ENCODE assay signal across 9 cellular contexts in the genomic region with DNA sequence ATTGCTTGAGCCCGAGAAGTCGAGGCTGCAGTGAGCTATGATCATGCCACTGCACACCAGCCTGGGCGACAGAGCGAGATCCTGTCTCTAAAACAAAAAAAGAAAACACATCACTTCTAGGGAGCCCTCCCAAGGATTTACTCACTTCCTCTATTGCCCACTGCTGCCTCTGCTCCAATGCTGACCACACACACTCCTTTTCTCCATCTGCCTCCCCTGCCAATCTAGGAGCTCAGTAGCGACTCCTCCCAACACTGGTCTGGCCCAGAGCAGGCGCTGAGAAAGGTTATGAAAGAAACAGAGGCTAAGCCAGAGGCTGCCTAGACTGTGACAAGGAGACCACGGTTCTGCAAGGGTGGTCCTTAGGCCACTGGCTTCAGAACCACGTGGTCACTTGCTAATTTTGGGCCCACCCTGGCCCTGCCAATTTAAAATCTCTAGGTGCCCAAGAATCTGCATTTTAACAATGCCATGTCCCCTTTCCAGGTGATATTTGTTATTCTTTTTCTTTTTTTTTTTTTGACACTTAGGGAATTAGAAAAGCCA. TPM values are rescaled to one million over a fixed set of nuclear protein-coding genes. Genes with fewer than 3 reads are reported as not detected.
DNase-seq lines count a peak whose midpoint lies in the region; ATAC-seq and TF ChIP-seq lines count a peak whose summit lies in the region.
"Had no signal": no experiment of that assay in that cellular context is flagged by ENCODE, and none has a peak within 500 bp of the region (broad histone marks: within the 10 kb centered on the region; RNA-seq: fewer than 3 reads in every experiment).

No MANE protein-coding gene starts in this region.

- no peak for TF ChIP-seq CTCF in choroid plexus epithelial cell (conservative IDR thresholded peaks at IDR 0.05; ENCODE audit: low read depth, low read length)

- DNase-seq in activated T-cell treated with anti-CD3 and anti-CD28 coated beads, Interleukin-2, amount 50 U/mL, for 24 hours, result no peak
- no peak for DNase-seq in activated T-cell treated with anti-CD3 and anti-CD28 coated beads, Interleukin-2, amount 50 U/mL, for 72 hours
- DNase-seq in RPMI7951 (ENCODE audit: low read depth) (peak; percentile 64), choroid plexus epithelial cell (ENCODE audit: low read depth) (peak; percentile 40), iPS-NIHi7 (ENCODE audit: extremely low spot score) (no peak), T1000 (lab: John Stamatoyannopoulos, UW) (no peak), NCI-H345 treated with DMSO at 0.1 percent for 48 hours (lab: John Stamatoyannopoulos, UW; ENCODE audit: unreplicated experiment) (no peak)
- DNase-seq: activated T-cell treated with anti-CD3 and anti-CD28 coated beads, Interleukin-2, amount 50 U/mL, for 1 hour had no signal

- no peak overlapping the region for H3K4me3 Mint-ChIP-seq in activated T-cell treated with anti-CD3 and anti-CD28 coated beads, Interleukin-2, amount 50 U/mL, for 24 hours
- peak overlapping the region in 1 of 2 donors; percentile 74 for H3K4me3 Mint-ChIP-seq in activated T-cell treated with anti-CD3 and anti-CD28 coated beads, Interleukin-2, amount 50 U/mL, for 72 hours
- H3K4me3 Mint-ChIP-seq in stimulated activated memory B cell treated with anti-CD40 and anti-IgM and Interleukin-4, amounts not matched to agents 10 μg/mL and 1 μg/mL and 100 μg/mL, for 72 hours, result peak overlapping the region; percentile 86

- H3K27me3 Mint-ChIP-seq in activated T-cell treated with anti-CD3 and anti-CD28 coated beads, Interleukin-2, amount 50 U/mL, for 24 hours, result no peaks in the 10 kb centered on the region
- H3K27me3 Mint-ChIP-seq in activated T-cell treated with anti-CD3 and anti-CD28 coated beads, Interleukin-2, amount 50 U/mL, for 72 hours (ENCODE audit: low read depth), result no peaks in the 10 kb centered on the region
- H3K27me3 Mint-ChIP-seq in stimulated activated memory B cell treated with anti-CD40 and anti-IgM and Interleukin-4, amounts not matched to agents 10 μg/mL and 1 μg/mL and 100 μg/mL, for 72 hours, result no peaks in the 10 kb centered on the region

- peaks cover 66% of the 10 kb centered on the region for H3K4me1 Mint-ChIP-seq in activated T-cell treated with anti-CD3 and anti-CD28 coated beads, Interleukin-2, amount 50 U/mL, for 24 hours (ENCODE audit: low read depth)
- peaks cover 77% of the 10 kb centered on the region for H3K4me1 Mint-ChIP-seq in activated T-cell treated with anti-CD3 and anti-CD28 coated beads, Interleukin-2, amount 50 U/mL, for 72 hours (ENCODE audit: low read depth)
- peaks cover 33% of the 10 kb centered on the region for H3K4me1 Mint-ChIP-seq in stimulated activated memory B cell treated with anti-CD40 and anti-IgM and Interleukin-4, amounts not matched to agents 10 μg/mL and 1 μg/mL and 100 μg/mL, for 72 hours

- H3K27ac Mint-ChIP-seq in activated T-cell treated with anti-CD3 and anti-CD28 coated beads, Interleukin-2, amount 50 U/mL, for 24 hours, result peak overlapping the region; percentile 44
- H3K27ac Mint-ChIP-seq in activated T-cell treated with anti-CD3 and anti-CD28 coated beads, Interleukin-2, amount 50 U/mL, for 72 hours, result no peak overlapping the region
- peak overlapping the region; percentile 67 for H3K27ac Mint-ChIP-seq in stimulated activated memory B cell treated with anti-CD40 and anti-IgM and Interleukin-4, amounts not matched to agents 10 μg/mL and 1 μg/mL and 100 μg/mL, for 72 hours

- no peak for ATAC-seq in activated T-cell treated with anti-CD3 and anti-CD28 coated beads, Interleukin-2, amount 50 U/mL, for 72 hours (replicated peaks in 1 of 2)
- no peak for ATAC-seq in stimulated activated memory B cell treated with anti-CD40 and anti-IgM and Interleukin-4, amounts not matched to agents 10 μg/mL and 1 μg/mL and 100 μg/mL, for 72 hours

- H3K36me3 Mint-ChIP-seq in activated T-cell treated with anti-CD3 and anti-CD28 coated beads, Interleukin-2, amount 50 U/mL, for 24 hours (ENCODE audit: low read depth), result peaks cover 29% of the 10 kb centered on the region
- H3K36me3 Mint-ChIP-seq in activated T-cell treated with anti-CD3 and anti-CD28 coated beads, Interleukin-2, amount 50 U/mL, for 72 hours (ENCODE audit: insufficient read depth in 2 of 2), result peaks cover 4 to 7% of the 10 kb centered on the region in 2 donors
- no peaks in the 10 kb centered on the region for H3K36me3 Mint-ChIP-seq in stimulated activated memory B cell treated with anti-CD40 and anti-IgM and Interleukin-4, amounts not matched to agents 10 μg/mL and 1 μg/mL and 100 μg/mL, for 72 hours

- H3K4me3 ChIP-seq in choroid plexus epithelial cell (ENCODE audit: low read depth, low read length), result no peak overlapping the region

- H3K9me3 Mint-ChIP-seq in activated T-cell treated with anti-CD3 and anti-CD28 coated beads, Interleukin-2, amount 50 U/mL, for 24 hours, result no peaks in the 10 kb centered on the region
- no peaks in the 10 kb centered on the region for H3K9me3 Mint-ChIP-seq in activated T-cell treated with anti-CD3 and anti-CD28 coated beads, Interleukin-2, amount 50 U/mL, for 72 hours
- no peaks in the 10 kb centered on the region for H3K9me3 Mint-ChIP-seq in stimulated activated memory B cell treated with anti-CD40 and anti-IgM and Interleukin-4, amounts not matched to agents 10 μg/mL and 1 μg/mL and 100 μg/mL, for 72 hours

RNA-seq across cellular contexts. Expression of a gene that starts 1.3 kb away (rescaled TPM):
- 10 to 100 TPM; 64.5 to 81.5 TPM for total RNA-seq in activated T-cell treated with anti-CD3 and anti-CD28 coated beads, Interleukin-2, amount 50 U/mL, for 72 hours
- 28.7 and 33.3 TPM in 2 replicates for total RNA-seq in RPMI7951 (2014; rRNA removed; shearing (Covaris generic))

RNA-seq across cellular contexts. Expression of a gene that starts 13.2 kb away (rescaled TPM):
- 10 to 100 TPM; 18.5 to 18.8 TPM for total RNA-seq in activated T-cell treated with anti-CD3 and anti-CD28 coated beads, Interleukin-2, amount 50 U/mL, for 72 hours
- 39.3 and 43.9 TPM in 2 replicates for total RNA-seq in RPMI7951 (2014; rRNA removed; shearing (Covaris generic))

RNA-seq across cellular contexts. Expression of a gene that starts 20.7 kb away (rescaled TPM):
- 1 to 10 TPM; 1.4 to 1.8 TPM for total RNA-seq in activated T-cell treated with anti-CD3 and anti-CD28 coated beads, Interleukin-2, amount 50 U/mL, for 72 hours
- 0.49 TPM in 1 of 2 replicates, not detected in the other for total RNA-seq in RPMI7951 (2014; rRNA removed; shearing (Covaris generic))

RNA-seq across cellular contexts. Expression of a gene that starts 25.3 kb away (rescaled TPM):
- total RNA-seq in activated T-cell treated with anti-CD3 and anti-CD28 coated beads, Interleukin-2, amount 50 U/mL, for 72 hours, result under 1 TPM; 0.17 to 0.23 TPM
- total RNA-seq in RPMI7951 (2014; rRNA removed; shearing (Covaris generic)), result 0.24 and 0.39 TPM in 2 replicates

RNA-seq across cellular contexts. Expression of a gene that starts 32.7 kb away (rescaled TPM):
- 10 to 100 TPM; 12.8 to 16.9 TPM for total RNA-seq in activated T-cell treated with anti-CD3 and anti-CD28 coated beads, Interleukin-2, amount 50 U/mL, for 72 hours
- total RNA-seq in RPMI7951 (2014; rRNA removed; shearing (Covaris generic)), result 16.9 and 20.8 TPM in 2 replicates

Comparison
In these comparisons a context has a peak if more than half of its experiments do, and no peak if none do; other contexts are left out.
1. DNase-seq: peak in RPMI7951 (single experiment) and choroid plexus epithelial cell (single experiment); none in activated T-cell treated with anti-CD3 and anti-CD28 coated beads, Interleukin-2, amount 50 U/mL, for 24 hours (single experiment), activated T-cell treated with anti-CD3 and anti-CD28 coated beads, Interleukin-2, amount 50 U/mL, for 72 hours (0 of 2), iPS-NIHi7 (single experiment), T1000 (single experiment) and NCI-H345 treated with DMSO at 0.1 percent for 48 hours (single experiment).